In the genomic region with DNA sequence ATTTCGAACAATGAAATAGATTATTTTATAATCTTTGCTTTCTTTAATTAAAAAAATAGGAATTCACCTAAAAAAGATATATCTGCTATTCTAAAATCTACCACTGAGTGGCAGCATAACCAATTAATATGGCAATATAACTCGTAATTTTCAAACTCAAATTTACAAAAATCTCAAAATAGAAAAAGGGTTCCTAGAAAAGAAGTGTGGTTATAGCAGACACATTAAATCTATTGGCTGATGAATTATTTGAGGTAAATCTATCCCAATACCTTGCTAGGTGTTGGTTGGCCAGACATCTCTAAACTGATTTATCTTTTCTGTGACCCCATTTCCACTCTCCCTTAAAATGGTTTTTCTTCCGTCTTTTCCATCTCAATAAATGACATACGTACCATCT, we compare ENCODE assay signal across 8 cellular contexts. TPM values are rescaled to one million over a fixed set of nuclear protein-coding genes. Genes with fewer than 3 reads are reported as not detected.
A peak's percentile ranks its signal among the peaks of the same experiment; 100 is the strongest.
DNase-seq lines count a peak whose midpoint lies in the region; FAIRE-seq and TF ChIP-seq lines count a peak whose summit lies in the region.

No MANE protein-coding gene starts in this region.

- no peaks in the 10 kb centered on the region for H3K9me3 ChIP-seq in kidney (ENCODE audit: control insufficient read depth in 1 of 2, low read length in 2 of 2)

- peak overlapping the region in 1 of 2 donors; percentile 8 for H3K4me3 ChIP-seq in kidney (ENCODE audit: low read length in 2 of 2)

- FAIRE-seq in A204.1 (lab: Jason Lieb, UNC), result peak; percentile 99
- peak; percentile 41 for FAIRE-seq in GM12891 (lab: Jason Lieb, UNC)
- FAIRE-seq in kidney (lab: Jason Lieb, UNC), result peak; percentile 93

- no peak overlapping the region for H3K27ac Mint-ChIP-seq in activated naive CD8-positive, alpha-beta T cell treated with anti-CD3 and anti-CD28 coated beads for 36 hours

- H3K36me3 ChIP-seq in kidney (ENCODE audit: control insufficient read depth in 1 of 2, insufficient read depth in 2 of 2, low read length in 2 of 2), result no peaks in the 10 kb centered on the region

- TF ChIP-seq POLR2A in GM12891 (IDR thresholded peaks at IDR 0.05; ENCODE audit: low read depth, low read length), result no peak

- H3K9ac ChIP-seq in kidney (ENCODE audit: low read length in 2 of 2), result no peak overlapping the region

- H3K27me3 Mint-ChIP-seq in activated naive CD8-positive, alpha-beta T cell treated with anti-CD3 and anti-CD28 coated beads for 36 hours, result peaks cover 22% of the 10 kb centered on the region

- H3K9me3 Mint-ChIP-seq in activated naive CD8-positive, alpha-beta T cell treated with anti-CD3 and anti-CD28 coated beads for 36 hours, result no peaks in the 10 kb centered on the region

- intact Hi-C loops in kidney (cut with DNase I), result loop anchor here (5.0 kb wide), 1 partner anchor 84 kb away; no protein-coding TSS in a partner anchor

- H3K27ac ChIP-seq in VCaP (no peak overlapping the region), kidney (ENCODE audit: low read depth in 2 of 2, low read length in 2 of 2) (no peak overlapping the region)

- DNase-seq in GM12891 (ENCODE audit: insufficient read length, low spot score) (no peak), kidney (no peak), ureter (ENCODE audit: low spot score) (no peak), SKM-1 treated with dmso at 0.1 percent for 144 hours (lab: John Stamatoyannopoulos, UW; ENCODE audit: unreplicated experiment) (no peak)
- DNase-seq in activated naive CD8-positive, alpha-beta T cell treated with anti-CD3 and anti-CD28 coated beads for 36 hours, result no peak
- DNase-seq in activated CD4-positive, CD25-positive, alpha-beta regulatory T cell treated with anti-CD3 and anti-CD28 coated beads, Interleukin-2, amount 50 U/mL, for 72 hours, result no peak

- peaks cover 2% of the 10 kb centered on the region for H3K4me1 Mint-ChIP-seq in activated naive CD8-positive, alpha-beta T cell treated with anti-CD3 and anti-CD28 coated beads for 36 hours

- H3K36me3 Mint-ChIP-seq in activated naive CD8-positive, alpha-beta T cell treated with anti-CD3 and anti-CD28 coated beads for 36 hours, result no peaks in the 10 kb centered on the region

- no peaks in the 10 kb centered on the region for H3K4me1 ChIP-seq in kidney (ENCODE audit: control insufficient read depth in 1 of 2, insufficient read depth in 1 of 2, low read depth in 1 of 2, low read length in 2 of 2)

- peak; percentile 76 for TF ChIP-seq CTCF in VCaP (conservative IDR thresholded peaks at IDR 0.05)
- peak; percentile 46 for TF ChIP-seq CTCF in kidney (IDR thresholded peaks at IDR 0.05; ENCODE audit: borderline replicate concordance, extremely low read depth, insufficient read depth)

- no peak overlapping the region for H3K4me3 Mint-ChIP-seq in activated naive CD8-positive, alpha-beta T cell treated with anti-CD3 and anti-CD28 coated beads for 36 hours

TF ChIP-seq in GM12891, 5 proteins besides CTCF, POLR2A, EP300 and RAD21:
- no peak for TF ChIP-seq TAF1 (IDR thresholded peaks at IDR 0.05; ENCODE audit: low read depth, low read length)
- no peak for TF ChIP-seq POU2F2 (IDR thresholded peaks at IDR 0.05; ENCODE audit: low read depth, low read length)
- no peak for TF ChIP-seq POLR2AphosphoS5 (IDR thresholded peaks at IDR 0.05; ENCODE audit: low read depth, low read length)
- no peak for TF ChIP-seq SPI1 (IDR thresholded peaks at IDR 0.05; ENCODE audit: low read depth, low read length)
- no peak for TF ChIP-seq PAX5 (IDR thresholded peaks at IDR 0.05; ENCODE audit: insufficient read depth, low read length, severe bottlenecking)
TF ChIP-seq in GM12891: peak in this region for 0.

RNA-seq across cellular contexts. Expression of a gene that starts 30.2 kb away (rescaled TPM):
- 11.4 TPM for polyA plus RNA-seq in GM12891 (2012; ENCODE audit: low read depth, missing spikeins)
- total RNA-seq in kidney (1.9 TPM), ureter (13.9 TPM)
- polyA plus RNA-seq in kidney (ENCODE audit: insufficient read depth, low read depth, low replicate concordance), result 4.6 TPM
- under 1 TPM; 0.10 to 0.14 TPM for total RNA-seq in activated naive CD8-positive, alpha-beta T cell treated with anti-CD3 and anti-CD28 coated beads for 36 hours

RNA-seq across cellular contexts. Expression of a gene that starts 40.6 kb away (rescaled TPM):
- 2.4 TPM for polyA plus RNA-seq in GM12891 (2012; ENCODE audit: low read depth, missing spikeins)
- total RNA-seq in kidney, result 31.6 TPM
- polyA plus RNA-seq in kidney (ENCODE audit: insufficient read depth, low read depth, low replicate concordance), result 4.7 TPM
- 1 to 10 TPM; 9.7 to 9.9 TPM for total RNA-seq in activated naive CD8-positive, alpha-beta T cell treated with anti-CD3 and anti-CD28 coated beads for 36 hours
- 26.8 TPM for total RNA-seq in ureter

RNA-seq across cellular contexts. Expression of a gene that starts 52.4 kb away (rescaled TPM):
- 0.82 TPM for polyA plus RNA-seq in GM12891 (2012; ENCODE audit: low read depth, missing spikeins)
- total RNA-seq in kidney, result 15.5 TPM
- 13.2 TPM for polyA plus RNA-seq in kidney (ENCODE audit: insufficient read depth, low read depth, low replicate concordance)
- total RNA-seq in activated naive CD8-positive, alpha-beta T cell treated with anti-CD3 and anti-CD28 coated beads for 36 hours, result 1 to 10 TPM; 1.2 to 1.3 TPM
- total RNA-seq in ureter, result 15.9 TPM
